In genomic region chr21:28822882-28823335, GRCh38 we compare ENCODE assay signal across 12 cellular contexts.
DNase-seq lines count a peak whose midpoint lies in the region; ATAC-seq and TF ChIP-seq lines count a peak whose summit lies in the region.
"Had no signal": no experiment of that assay in that cellular context is flagged by ENCODE, and none has a peak within 500 bp of the region (broad histone marks: within the 10 kb centered on the region; RNA-seq: fewer than 3 reads in every experiment).

No MANE protein-coding gene starts in this region.

- no peaks in the 10 kb centered on the region for H3K36me3 Mint-ChIP-seq in glutamatergic neuron (ENCODE audit: unreplicated experiment)

- H3K4me1 Mint-ChIP-seq in glutamatergic neuron (ENCODE audit: low read depth, unreplicated experiment): no peaks in the 10 kb centered on the region

- no peaks in the 10 kb centered on the region for H3K36me3 ChIP-seq in Peyer's patch
- H3K36me3 ChIP-seq in osteoblast (ENCODE audit: insufficient read depth, low read length): no peaks in the 10 kb centered on the region
- H3K36me3 ChIP-seq: BLaER1 had no signal

- no peaks in the 10 kb centered on the region for H3K9me3 Mint-ChIP-seq in glutamatergic neuron (ENCODE audit: unreplicated experiment)

- H3K9me3 ChIP-seq in Peyer's patch (no peaks in the 10 kb centered on the region), osteoblast (ENCODE audit: low read depth, low read length) (no peaks in the 10 kb centered on the region)
- H3K9me3 ChIP-seq: BLaER1 had no signal

- DNase-seq in AG09319 (ENCODE audit: extremely low read depth, low read depth) (peak; percentile 43), Peyer's patch (no peak), foreskin fibroblast (peak; percentile 78 to 83), osteoblast (ENCODE audit: insufficient read length, low spot score, missing footprints) (peak; percentile 52), glutamatergic neuron (no peak), RPMI8226 (no peak)
- DNase-seq: activated naive CD4-positive, alpha-beta T cell treated with anti-CD3 and anti-CD28 coated beads, Interleukin-2, amount 50 U/mL, for 16 hours; NCI-H1105; nucleus accumbens had no signal

- no peak overlapping the region for H3K4me3 Mint-ChIP-seq in glutamatergic neuron (ENCODE audit: unreplicated experiment)

- no peak overlapping the region for H3K27ac Mint-ChIP-seq in glutamatergic neuron (ENCODE audit: unreplicated experiment)

- H2AFZ ChIP-seq in osteoblast (ENCODE audit: low read length): no peak overlapping the region

- peaks cover 0 to 7% (median 3%) of the 10 kb centered on the region in 4 donors for H3K4me1 ChIP-seq in Peyer's patch
- peaks cover 33% of the 10 kb centered on the region for H3K4me1 ChIP-seq in osteoblast (ENCODE audit: insufficient read depth, low read length)
- H3K4me1 ChIP-seq: BLaER1 had no signal

- no peak for TF ChIP-seq CTCF in AG09319 (IDR thresholded peaks at IDR 0.05; ENCODE audit: low read depth, low read length)
- TF ChIP-seq CTCF in Peyer's patch (IDR thresholded peaks at IDR 0.05): no peak
- TF ChIP-seq CTCF in foreskin fibroblast (IDR thresholded peaks at IDR 0.05; ENCODE audit: low read depth, low read length): no peak
- TF ChIP-seq CTCF in osteoblast (IDR thresholded peaks at IDR 0.05; ENCODE audit: extremely low read depth, low read depth, low read length): no peak
- no peak for TF ChIP-seq CTCF in glutamatergic neuron (IDR thresholded peaks at IDR 0.05; ENCODE audit: partially characterized antibody, unreplicated experiment)

- H3K4me3 ChIP-seq in Peyer's patch (no peak overlapping the region), foreskin fibroblast (ENCODE audit: low read depth in 1 of 2, low read length in 2 of 2) (no peak overlapping the region), osteoblast (ENCODE audit: insufficient read depth, low read length) (no peak overlapping the region)
- H3K4me3 ChIP-seq: BLaER1 had no signal

- no peak for TF ChIP-seq POLR2A in Peyer's patch (IDR thresholded peaks at IDR 0.05)

- H4K20me1 ChIP-seq in osteoblast (ENCODE audit: insufficient read depth, low read length): no peaks in the 10 kb centered on the region
- H4K20me1 ChIP-seq: BLaER1 had no signal

- H3K4me2 ChIP-seq in osteoblast (ENCODE audit: insufficient read depth, low read length): no peak overlapping the region
- H3K4me2 ChIP-seq: BLaER1 had no signal

- H3K27ac ChIP-seq in Peyer's patch (peak overlapping the region in 3 of 4 donors; percentile 44 to 70 (median 56)), osteoblast (ENCODE audit: low read depth, low read length) (no peak overlapping the region)
- H3K27ac ChIP-seq: BLaER1 had no signal

- no peaks in the 10 kb centered on the region for H3K27me3 ChIP-seq in Peyer's patch
- no peaks in the 10 kb centered on the region for H3K27me3 ChIP-seq in osteoblast (ENCODE audit: insufficient read depth, low read length)
- H3K27me3 ChIP-seq: BLaER1 had no signal

- H3K27me3 Mint-ChIP-seq in glutamatergic neuron (ENCODE audit: unreplicated experiment): peaks cover 6% of the 10 kb centered on the region

- ATAC-seq in GM18519 (IDR thresholded peaks at IDR 0.05; ENCODE audit: low FRiP score, unreplicated experiment) (no peak), GM18867 (IDR thresholded peaks at IDR 0.05; ENCODE audit: unreplicated experiment) (no peak)

- H3K79me2 ChIP-seq in osteoblast (ENCODE audit: insufficient read depth, low read length): no peaks in the 10 kb centered on the region

Comparison
In these comparisons a context has a peak if more than half of its experiments do, and no peak if none do; other contexts are left out.
1. DNase-seq: peak in AG09319 (single experiment), foreskin fibroblast (2 of 2) and osteoblast (single experiment); none in Peyer's patch (0 of 3), glutamatergic neuron (single experiment) and RPMI8226 (single experiment).